In the genomic region with DNA sequence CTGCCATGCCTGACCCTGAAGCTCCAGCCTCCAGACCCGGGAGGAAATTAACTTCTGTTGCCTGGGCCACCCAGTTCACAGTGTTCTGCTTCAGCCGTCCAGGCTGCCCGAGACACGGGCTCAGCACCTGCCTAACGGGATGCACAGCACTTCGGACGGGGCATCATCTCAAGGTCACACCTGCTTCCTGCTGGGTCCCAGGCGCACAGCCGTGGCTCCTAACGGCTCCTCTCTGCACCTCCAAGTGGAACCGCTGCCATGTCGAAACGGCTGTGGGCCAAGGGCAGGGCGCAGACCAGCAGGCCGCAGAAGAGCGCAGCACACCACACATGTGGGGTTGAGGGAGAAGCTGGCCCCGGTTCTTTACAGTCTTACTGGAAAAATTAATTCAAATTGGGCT, we compare ENCODE assay signal across 19 cellular contexts. TPM values are rescaled to one million over a fixed set of nuclear protein-coding genes. Genes with fewer than 3 reads are reported as not detected.
DNase-seq lines count a peak whose midpoint lies in the region; ATAC-seq, FAIRE-seq and TF ChIP-seq lines count a peak whose summit lies in the region.
"Had no signal": no experiment of that assay in that cellular context is flagged by ENCODE, and none has a peak within 500 bp of the region (broad histone marks: within the 10 kb centered on the region; RNA-seq: fewer than 3 reads in every experiment).

No MANE protein-coding gene starts in this region.

- no peaks in the 10 kb centered on the region for H3K9me2 ChIP-seq in GM23338 (ENCODE audit: insufficient read depth)

- H3K4me3 ChIP-seq in neuronal stem cell (ENCODE audit: low read length in 2 of 2) = no peak overlapping the region
- H3K4me3 ChIP-seq in sigmoid colon = no peak overlapping the region
- no peak overlapping the region for H3K4me3 ChIP-seq in GM23338

- peaks cover 16% of the 10 kb centered on the region for H3K79me1 ChIP-seq in neuronal stem cell (ENCODE audit: low read depth, low read length)

- peak; percentile 53 for DNase-seq in activated effector memory CD4-positive, alpha-beta T cell treated with anti-CD3 and anti-CD28 coated beads, Interleukin-2, amount 50 U/mL, for 16 hours
- DNase-seq in activated effector memory CD4-positive, alpha-beta T cell treated with Interleukin-2 at 50 U/mL for 16 hours = no peak
- DNase-seq in neuronal stem cell (ENCODE audit: low spot score) = no peak
- peak; percentile 54 for DNase-seq in sigmoid colon
- no peak for DNase-seq in H54 (ENCODE audit: insufficient read length, low spot score)
- DNase-seq in GM23338 (ENCODE audit: low spot score) = no peak
- no peak for DNase-seq in urothelium cell line (ENCODE audit: low spot score)
- DNase-seq: CD8-positive, alpha-beta T cell; COR-L47; DMS153; DMS79 treated with DMSO at 0.1 percent for 48 hours; EL had no signal

- no peak overlapping the region for H3K18ac ChIP-seq in neuronal stem cell (ENCODE audit: low read length)

- H2BK15ac ChIP-seq in neuronal stem cell (ENCODE audit: low read length) = no peak overlapping the region

- peaks cover 3% of the 10 kb centered on the region; the same call in 1 of the 3 replicates for H3K9me3 Mint-ChIP-seq in GM23338
- H3K9me3 Mint-ChIP-seq: CD8-positive, alpha-beta T cell had no signal

- H3F3A ChIP-seq in GM23338 (replicated peaks; ENCODE audit: low read depth) = no peaks in the 10 kb centered on the region

- no peak overlapping the region for H2BK120ac ChIP-seq in neuronal stem cell (ENCODE audit: low read depth, low read length)

- no peak for TF ChIP-seq POLR2A in sigmoid colon (IDR thresholded peaks at IDR 0.05)
- no peak for TF ChIP-seq POLR2A in H54 (IDR thresholded peaks at IDR 0.05; ENCODE audit: low read depth, low read length)

- intact Hi-C loops in sigmoid colon (cut with DNase I) = no loop called here

- no peaks in the 10 kb centered on the region; the same call in none of the 2 replicates for H4K20me1 ChIP-seq in GM23338 (replicated peaks; ENCODE audit: insufficient read depth)

- H3K9me3 ChIP-seq in neuronal stem cell (replicated peaks in 1 of 2; ENCODE audit: control insufficient read depth in 2 of 2, insufficient read depth in 1 of 2, low read depth in 1 of 2, low read length in 2 of 2) (peaks cover 3 to 4% of the 10 kb centered on the region in 2 donors), sigmoid colon (no peaks in the 10 kb centered on the region)

- no peak overlapping the region for H4K8ac ChIP-seq in neuronal stem cell (ENCODE audit: low read depth, low read length)

- H3K4me2 ChIP-seq in neuronal stem cell (ENCODE audit: insufficient read depth, low read length, poor library complexity, severe bottlenecking) = no peak overlapping the region
- no peak overlapping the region for H3K4me2 ChIP-seq in GM23338

- H3K27me3 Mint-ChIP-seq in GM23338 (ENCODE audit: insufficient read depth, low read depth, poor library complexity) = peaks cover 4% of the 10 kb centered on the region

- H2BK12ac ChIP-seq in neuronal stem cell (ENCODE audit: low read length) = peak overlapping the region; percentile 51

- H3K4me3 Mint-ChIP-seq in GM23338 = no peak overlapping the region
- H3K4me3 Mint-ChIP-seq: CD14-positive monocyte; CD8-positive, alpha-beta T cell had no signal

- H3K23ac ChIP-seq in neuronal stem cell (ENCODE audit: low read depth, low read length, poor library complexity) = no peak overlapping the region

- no peak for ATAC-seq in GM23338
- ATAC-seq: CD8-positive, alpha-beta T cell; HCT116 had no signal

- no CpG with 5 or more reads among the region's 17 CpGs for WGBS in neuronal stem cell (ENCODE audit: extremely low coverage in 2 of 2, insufficient read length in 2 of 2, insufficient replicate concordance in 1 of 2), 2 donors
- 97% methylated on average over 17 of the region's 17 CpGs for WGBS in sigmoid colon, 2 donors

- H3K27me3 ChIP-seq in neuronal stem cell (ENCODE audit: control insufficient read depth in 3 of 3, insufficient read depth in 3 of 3, low read depth in 1 of 3, low read length in 3 of 3) (no peaks in the 10 kb centered on the region), sigmoid colon (no peaks in the 10 kb centered on the region), GM23338 (ENCODE audit: insufficient read depth) (no peaks in the 10 kb centered on the region)

- H3K14ac ChIP-seq in neuronal stem cell (ENCODE audit: low read length) = no peak overlapping the region

- TF ChIP-seq CTCF in sigmoid colon (IDR thresholded peaks at IDR 0.05) (no peak), GM23338 (conservative IDR thresholded peaks at IDR 0.05; ENCODE audit: low read depth in 2 of 2) (no peak)

- H4K91ac ChIP-seq in neuronal stem cell (ENCODE audit: low read depth, low read length, poor library complexity) = no peak overlapping the region

- H3K36me3 ChIP-seq in neuronal stem cell (replicated peaks in 1 of 2; ENCODE audit: control insufficient read depth in 2 of 2, insufficient read depth in 2 of 2, low read length in 2 of 2) (peaks cover 6 to 14% of the 10 kb centered on the region in 2 donors), sigmoid colon (peaks cover 0 to 4% (median 0%) of the 10 kb centered on the region in 4 donors), GM23338 (ENCODE audit: insufficient read depth) (no peaks in the 10 kb centered on the region)

- H2AK5ac ChIP-seq in neuronal stem cell (ENCODE audit: low read depth, low read length) = no peak overlapping the region

- TF ChIP-seq EP300 in sigmoid colon (IDR thresholded peaks at IDR 0.05) = no peak

- peaks cover 26% of the 10 kb centered on the region for H3K4me1 Mint-ChIP-seq in GM23338
- H3K4me1 Mint-ChIP-seq: CD14-positive monocyte had no signal

- H3K4me1 ChIP-seq in neuronal stem cell (ENCODE audit: control insufficient read depth in 2 of 2, insufficient read depth in 1 of 2, low read depth in 1 of 2, low read length in 2 of 2) = peaks cover 0 to 1% of the 10 kb centered on the region in 2 donors
- H3K4me1 ChIP-seq in sigmoid colon = no peaks in the 10 kb centered on the region
- H3K4me1 ChIP-seq in GM23338 (ENCODE audit: insufficient read depth) = peaks cover 13% of the 10 kb centered on the region

- H3K36me3 Mint-ChIP-seq in GM23338 (ENCODE audit: low read depth) = peaks cover 29% of the 10 kb centered on the region

- H3K4ac ChIP-seq in neuronal stem cell (ENCODE audit: low read length) = no peak overlapping the region

- no peak overlapping the region for H2BK5ac ChIP-seq in neuronal stem cell (ENCODE audit: low read length)

- H3K79me2 ChIP-seq in GM23338 (replicated peaks; ENCODE audit: insufficient read depth) = peaks cover 17% of the 10 kb centered on the region

- H3K27ac Mint-ChIP-seq in GM23338 = no peak overlapping the region
- H3K27ac Mint-ChIP-seq: CD8-positive, alpha-beta T cell had no signal

- H3K9ac ChIP-seq in neuronal stem cell (ENCODE audit: low read depth, low read length, poor library complexity) = no peak overlapping the region

- no peak for FAIRE-seq in H54 (lab: Jason Lieb, UNC)
- FAIRE-seq in urothelium cell line (lab: Jason Lieb, UNC) = no peak
- FAIRE-seq: D721Med, G401.6, GM12891, H1 had no signal

- H3K27ac ChIP-seq in neuronal stem cell (replicated peaks; ENCODE audit: low read length) (no peak overlapping the region), sigmoid colon (no peak overlapping the region), GM23338 (ENCODE audit: low read depth) (no peak overlapping the region)
- H3K27ac ChIP-seq: 22Rv1 had no signal

- H2AFZ ChIP-seq in neuronal stem cell (ENCODE audit: low read length) (no peak overlapping the region), GM23338 (no peak overlapping the region)

TF ChIP-seq in GM23338, 12 proteins besides CTCF, POLR2A, EP300 and RAD21:
- no peak for TF ChIP-seq ZNF114 (CRISPR knock-in tag; IDR thresholded peaks at IDR 0.05)

RNA-seq across cellular contexts. Expression of gene EIPR1, which starts 59.7 kb away (rescaled TPM):
- polyA plus RNA-seq in neuronal stem cell (2013, experiment 1 of 2) = 29.0 TPM
- polyA plus RNA-seq in neuronal stem cell (2013, experiment 2 of 2) = 26.5 TPM
- total RNA-seq in sigmoid colon = 10 to 100 TPM; 12.2 to 20.0 (median 14.7) TPM
- polyA plus RNA-seq in sigmoid colon = 10 to 100 TPM; 21.6 to 27.0 (median 23.8) TPM
- total RNA-seq in GM23338 (2014; rRNA removed; shearing (Covaris generic)) = 40.5 and 46.3 TPM in 2 replicates
- polyA plus RNA-seq in GM23338 (2016; fragmentation: Nextera tagmentation; extraction: Ambion mirVana) = 17.0 and 17.4 TPM in 2 replicates

Comparison
In these comparisons a context has a peak if more than half of its experiments do, and no peak if none do; other contexts are left out.
1. DNase-seq: peak in activated effector memory CD4-positive, alpha-beta T cell treated with anti-CD3 and anti-CD28 coated beads, Interleukin-2, amount 50 U/mL, for 16 hours (single experiment) and sigmoid colon (single experiment); none in activated effector memory CD4-positive, alpha-beta T cell treated with Interleukin-2 at 50 U/mL for 16 hours (single experiment), neuronal stem cell (single experiment), H54 (single experiment), GM23338 (single experiment) and urothelium cell line (single experiment).